Comparison of ENCODE assay signal across 1 cellular context in the genomic region with DNA sequence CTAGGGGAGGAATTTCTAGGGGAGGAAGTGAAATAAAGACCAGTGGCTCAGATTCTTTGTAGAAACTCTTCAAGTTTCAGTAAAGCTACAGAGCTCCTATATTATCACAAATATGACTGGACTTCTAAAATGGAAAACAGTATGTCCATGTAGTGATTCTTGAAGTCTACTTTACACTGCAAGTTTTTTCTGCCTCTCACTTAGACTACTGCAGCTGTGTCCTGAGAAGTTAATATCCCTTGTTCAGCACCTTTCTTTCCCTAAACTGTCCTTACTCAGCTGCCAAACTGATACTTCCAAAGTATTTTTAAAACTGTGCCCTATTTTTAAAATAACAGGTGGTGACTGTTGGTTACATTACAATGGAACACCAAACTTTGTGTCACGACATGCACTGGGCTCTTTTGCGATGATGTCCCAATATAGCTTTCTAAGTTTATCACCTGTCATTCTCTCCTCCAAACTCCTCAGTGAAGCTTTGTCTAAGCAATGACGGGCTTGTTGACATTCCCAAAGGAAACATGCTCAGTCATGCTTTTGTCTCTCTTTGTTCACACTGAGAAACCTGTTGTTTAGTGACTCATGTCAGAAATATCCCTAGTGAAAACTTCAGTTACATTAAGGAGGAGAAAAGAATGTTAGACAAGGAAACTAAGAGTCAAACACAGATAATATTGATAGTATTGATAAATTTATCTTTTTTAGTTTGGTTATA.
TF ChIP-seq lines count a peak whose summit lies in the region.

No MANE protein-coding gene starts in this region.

TF ChIP-seq in H1, 55 proteins besides CTCF, POLR2A, EP300 and RAD21 (continued from another document):
- peak; percentile 57; the same call in 1 of the 2 replicates for TF ChIP-seq JUN (IDR thresholded peaks at IDR 0.05; ENCODE audit: low read depth, low read length)
- peak; percentile 94 for TF ChIP-seq MAFK (IDR thresholded peaks at IDR 0.05; ENCODE audit: low read depth, low read length)
- TF ChIP-seq SP1 (IDR thresholded peaks at IDR 0.05; ENCODE audit: low read depth, low read length) = peak; percentile 64; the same call in 1 of the 2 replicates
- TF ChIP-seq BACH1 (IDR thresholded peaks at IDR 0.05; ENCODE audit: low read length) = peak; percentile 98
- TF ChIP-seq SP2 (IDR thresholded peaks at IDR 0.05; ENCODE audit: low read length) = no peak
- TF ChIP-seq NANOG (IDR thresholded peaks at IDR 0.05; ENCODE audit: insufficient read depth, low read depth, low read length, poor library complexity, severe bottlenecking) = no peak
- TF ChIP-seq, protein P1, sequence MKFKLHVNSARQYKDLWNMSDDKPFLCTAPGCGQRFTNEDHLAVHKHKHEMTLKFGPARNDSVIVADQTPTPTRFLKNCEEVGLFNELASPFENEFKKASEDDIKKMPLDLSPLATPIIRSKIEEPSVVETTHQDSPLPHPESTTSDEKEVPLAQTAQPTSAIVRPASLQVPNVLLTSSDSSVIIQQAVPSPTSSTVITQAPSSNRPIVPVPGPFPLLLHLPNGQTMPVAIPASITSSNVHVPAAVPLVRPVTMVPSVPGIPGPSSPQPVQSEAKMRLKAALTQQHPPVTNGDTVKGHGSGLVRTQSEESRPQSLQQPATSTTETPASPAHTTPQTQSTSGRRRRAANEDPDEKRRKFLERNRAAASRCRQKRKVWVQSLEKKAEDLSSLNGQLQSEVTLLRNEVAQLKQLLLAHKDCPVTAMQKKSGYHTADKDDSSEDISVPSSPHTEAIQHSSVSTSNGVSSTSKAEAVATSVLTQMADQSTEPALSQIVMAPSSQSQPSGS (IDR thresholded peaks at IDR 0.05; ENCODE audit: low read length) = peak; percentile 21; the same call in 1 of the 2 replicates
- TF ChIP-seq, protein P2, sequence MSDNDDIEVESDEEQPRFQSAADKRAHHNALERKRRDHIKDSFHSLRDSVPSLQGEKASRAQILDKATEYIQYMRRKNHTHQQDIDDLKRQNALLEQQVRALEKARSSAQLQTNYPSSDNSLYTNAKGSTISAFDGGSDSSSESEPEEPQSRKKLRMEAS (IDR thresholded peaks at IDR 0.05) = no peak
